20 cellular contexts compared by ENCODE assay signal in genomic region chr17:1611715-1612114, GRCh38. TPM values are rescaled to one million over a fixed set of nuclear protein-coding genes. Genes with fewer than 3 reads are reported as not detected.
DNase-seq lines count a peak whose midpoint lies in the region; ATAC-seq and TF ChIP-seq lines count a peak whose summit lies in the region.
"Had no signal": no experiment of that assay in that cellular context is flagged by ENCODE, and none has a peak within 500 bp of the region (broad histone marks: within the 10 kb centered on the region; RNA-seq: fewer than 3 reads in every experiment).

No MANE protein-coding gene starts in this region.

- H3K9me3 ChIP-seq in BLaER1 = no peaks in the 10 kb centered on the region
- H3K9me3 ChIP-seq in esophagus squamous epithelium = no peaks in the 10 kb centered on the region
- no peaks in the 10 kb centered on the region for H3K9me3 ChIP-seq in neutrophil
- no peaks in the 10 kb centered on the region for H3K9me3 ChIP-seq in prostate gland

- peak overlapping the region; percentile 38 for H3K4me2 ChIP-seq in BLaER1
- H3K4me2 ChIP-seq: neural progenitor cell had no signal

- peaks cover 60% of the 10 kb centered on the region for H3K4me1 ChIP-seq in BLaER1
- peaks cover 0 to 12% (median 6%) of the 10 kb centered on the region in 3 donors for H3K4me1 ChIP-seq in esophagus squamous epithelium
- peaks cover 28 to 36% of the 10 kb centered on the region in 2 experiments for H3K4me1 ChIP-seq in neutrophil (ENCODE audit: control insufficient read depth in 1 of 2, insufficient read depth in 1 of 2, low read depth in 1 of 2, low read length in 1 of 2)
- H3K4me1 ChIP-seq in prostate gland (replicated peaks) = no peaks in the 10 kb centered on the region
- H3K4me1 ChIP-seq: neural progenitor cell had no signal

- intact Hi-C loops in esophagus squamous epithelium (cut with DNase I) (no loop called here), prostate gland (cut with DNase I) (no loop called here)

- DNase-seq in MV-4-11 (lab: John Stamatoyannopoulos, UW) (peak; percentile 88), esophagus squamous epithelium (lab: John Stamatoyannopoulos, UW) (no peak), prostate gland (ENCODE audit: low spot score) (no peak), NK-92 (lab: John Stamatoyannopoulos, UW; ENCODE audit: unreplicated experiment) (no peak), glomerular visceral epithelial cell (ENCODE audit: extremely low spot score) (no peak)
- DNase-seq: activated CD4-positive, alpha-beta T cell treated with anti-CD3 and anti-CD28 coated beads for 36 hours; activated T-cell treated with anti-CD3 and anti-CD28 coated beads, Interleukin-2, amount 50 U/mL, for 72 hours; CD4-positive, alpha-beta memory T cell; cerebellar nuclear complex; effector CD8-positive, alpha-beta T cell; glutamatergic neuron; GM23248; left cardiac atrium; NCI-H1092 treated with DMSO at 0.1 percent for 48 hours; NCI-H2081; NCI-H446 had no signal

- H3K27ac ChIP-seq in BLaER1 (0 out of 2 replicates have a peak overlapping the region, but pooled peaks have one; percentile 1), esophagus squamous epithelium (peak overlapping the region in 3 of 4 donors; percentile 22 to 42 (median 28)), neutrophil (peak overlapping the region; percentile 84), prostate gland (no peak overlapping the region)
- H3K27ac ChIP-seq: GM23248, neural progenitor cell had no signal

- no peak for TF ChIP-seq CTCF in esophagus squamous epithelium (IDR thresholded peaks at IDR 0.05)
- no peak for TF ChIP-seq CTCF in neutrophil (IDR thresholded peaks at IDR 0.05)
- no peak for TF ChIP-seq CTCF in prostate gland (IDR thresholded peaks at IDR 0.05)

- H4K20me1 ChIP-seq in BLaER1 = no peaks in the 10 kb centered on the region

- WGBS in esophagus squamous epithelium, 2 donors = 78% methylated on average over 8 to 10 of the region's 10 CpGs
- WGBS in prostate gland = 86% methylated on average over 10 of the region's 10 CpGs

- H3K9ac ChIP-seq in BLaER1 = no peak overlapping the region
- H3K9ac ChIP-seq: GM23248, neural progenitor cell had no signal

- no peak for ATAC-seq in HG03175 (IDR thresholded peaks at IDR 0.05; ENCODE audit: unreplicated experiment)
- ATAC-seq: activated CD4-positive, alpha-beta T cell treated with anti-CD3 and anti-CD28 coated beads for 36 hours; activated T-cell treated with anti-CD3 and anti-CD28 coated beads, Interleukin-2, amount 50 U/mL, for 72 hours had no signal

- H3K4me3 ChIP-seq in BLaER1 = no peak overlapping the region
- H3K4me3 ChIP-seq in esophagus squamous epithelium = no peak overlapping the region
- H3K4me3 ChIP-seq in neutrophil (ENCODE audit: low read depth in 1 of 2, low read length in 1 of 2) = peak overlapping the region in 1 of 2 experiments; percentile 28
- no peak overlapping the region for H3K4me3 ChIP-seq in prostate gland
- H3K4me3 ChIP-seq: GM23248, neural progenitor cell had no signal

- H3K36me3 ChIP-seq in BLaER1 (peaks cover 11% of the 10 kb centered on the region; the same call in 1 of the 2 replicates), esophagus squamous epithelium (no peaks in the 10 kb centered on the region), neutrophil (peaks cover 83% of the 10 kb centered on the region), prostate gland (no peaks in the 10 kb centered on the region)
- H3K36me3 ChIP-seq: neural progenitor cell had no signal

- H3K27me3 ChIP-seq in BLaER1 (no peaks in the 10 kb centered on the region), esophagus squamous epithelium (no peaks in the 10 kb centered on the region), neutrophil (no peaks in the 10 kb centered on the region), prostate gland (replicated peaks; ENCODE audit: insufficient read depth) (no peaks in the 10 kb centered on the region)
- H3K27me3 ChIP-seq: neural progenitor cell had no signal

- no peak for TF ChIP-seq POLR2A in esophagus squamous epithelium (IDR thresholded peaks at IDR 0.05)
- TF ChIP-seq POLR2A in prostate gland (IDR thresholded peaks at IDR 0.05) = no peak

RNA-seq across cellular contexts. Expression of gene SLC43A2, which starts 16.9 kb away (rescaled TPM):
- total RNA-seq in esophagus squamous epithelium (10 to 100 TPM in 1 of 4 donors, 1 to 10 TPM in 3; 2.5 to 12.4 (median 5.3) TPM), prostate gland (10 to 100 TPM; 11.8 to 14.8 TPM)

RNA-seq across cellular contexts. Expression of gene SCARF1, which starts 33.8 kb away (rescaled TPM):
- 1 to 10 TPM; 2.0 to 5.7 (median 3.3) TPM for total RNA-seq in esophagus squamous epithelium
- 10 to 100 TPM; 11.0 to 14.5 TPM for total RNA-seq in prostate gland
- total RNA-seq: GM23248 had no signal

RNA-seq across cellular contexts. Expression of gene RILP, which starts 38.0 kb away (rescaled TPM):
- total RNA-seq in esophagus squamous epithelium (10 to 100 TPM in 3 of 4 donors, 1 to 10 TPM in 1; 3.0 to 16.5 (median 13.9) TPM), prostate gland (10 to 100 TPM; 16.9 to 24.4 TPM)

RNA-seq across cellular contexts. Expression of gene PITPNA, which starts 49.1 kb away (rescaled TPM):
- total RNA-seq in esophagus squamous epithelium (10 to 100 TPM; 40.2 to 81.9 (median 46.6) TPM), prostate gland (10 to 100 TPM; 51.6 to 57.5 TPM)

Comparison
In these comparisons a context has a peak if more than half of its experiments do, and no peak if none do; other contexts are left out.
1. H3K27ac ChIP-seq: peak in BLaER1 (single experiment), esophagus squamous epithelium (3 of 4) and neutrophil (single experiment); none in prostate gland (0 of 2).